21 cellular contexts compared by ENCODE assay signal in genomic region chr14:80714489-80714888, GRCh38.
"Had no signal": no experiment of that assay in that cellular context is flagged by ENCODE, and none has a peak within 500 bp of the region (broad histone marks: within the 10 kb centered on the region; RNA-seq: fewer than 3 reads in every experiment).

No MANE protein-coding gene starts in this region.

- H3K9me3 Mint-ChIP-seq: activated CD4-positive, alpha-beta T cell treated with anti-CD3 and anti-CD28 coated beads, Interleukin-2, amount 10 ng/mL, durations not matched to agents 7 days and 5 days; activated T-cell treated with anti-CD3 and anti-CD28 coated beads, Interleukin-2, amount 50 U/mL, for 4 hours had no signal

- H3K27ac ChIP-seq: coronary artery, heart right ventricle, lower lobe of right lung, transverse colon, WERI-Rb-1 had no signal

- DNase-seq: activated CD4-positive, alpha-beta T cell treated with anti-CD3 and anti-CD28 coated beads, Interleukin-2, amount 10 ng/mL, durations not matched to agents 7 days and 5 days; activated CD4-positive, CD25-positive, alpha-beta regulatory T cell treated with anti-CD3 and anti-CD28 coated beads, Interleukin-2, amount 50 U/mL, for 72 hours; activated CD8-positive, alpha-beta memory T cell treated with anti-CD3 and anti-CD28 coated beads, Interleukin-2, amount 50 U/mL, for 4 hours; activated naive CD4-positive, alpha-beta T cell treated with Interleukin-2 at 50 U/mL for 16 hours; activated T-cell treated with anti-CD3 and anti-CD28 coated beads, Interleukin-2, amount 50 U/mL, for 4 hours; amygdala; cerebellar nuclear complex; heart right ventricle; kidney; mesendoderm; mucosa of descending colon; nucleus accumbens; small intestine; stimulated activated CD4-positive, alpha-beta T cell treated with anti-CD3 and anti-CD28 coated beads, Interleukin-2, amount 100 ng/mL, for 24 hours; transverse colon; WERI-Rb-1 had no signal

- H3K4me3 Mint-ChIP-seq: activated CD4-positive, alpha-beta T cell treated with anti-CD3 and anti-CD28 coated beads, Interleukin-2, amount 10 ng/mL, durations not matched to agents 7 days and 5 days; activated T-cell treated with anti-CD3 and anti-CD28 coated beads, Interleukin-2, amount 50 U/mL, for 4 hours; stimulated activated effector memory CD8-positive, alpha-beta T cell treated with anti-CD3 and anti-CD28 coated beads, Interleukin-12 subunit alpha, Interleukin-12 subunit beta, amount 100 ng/mL, for 72 hours had no signal

- H3K36me3 ChIP-seq: heart right ventricle, lower lobe of right lung, transverse colon, WERI-Rb-1 had no signal

- H3K27me3 Mint-ChIP-seq: activated CD4-positive, alpha-beta T cell treated with anti-CD3 and anti-CD28 coated beads, Interleukin-2, amount 10 ng/mL, durations not matched to agents 7 days and 5 days had no signal

- H3K27ac Mint-ChIP-seq: activated CD4-positive, alpha-beta T cell treated with anti-CD3 and anti-CD28 coated beads, Interleukin-2, amount 10 ng/mL, durations not matched to agents 7 days and 5 days; stimulated activated effector memory CD8-positive, alpha-beta T cell treated with anti-CD3 and anti-CD28 coated beads, Interleukin-12 subunit alpha, Interleukin-12 subunit beta, amount 100 ng/mL, for 72 hours had no signal

- ATAC-seq: activated T-cell treated with anti-CD3 and anti-CD28 coated beads, Interleukin-2, amount 50 U/mL, for 4 hours; heart right ventricle; left lobe of liver; lower lobe of right lung; mucosa of descending colon; sciatic nerve; stimulated activated effector memory CD8-positive, alpha-beta T cell treated with anti-CD3 and anti-CD28 coated beads, Interleukin-12 subunit alpha, Interleukin-12 subunit beta, amount 100 ng/mL, for 72 hours had no signal

- H3K9me3 ChIP-seq: heart right ventricle, lower lobe of right lung, mucosa of descending colon, transverse colon had no signal

- H3K4me1 ChIP-seq: heart right ventricle, lower lobe of right lung, transverse colon had no signal

- H3K4me3 ChIP-seq: coronary artery, heart right ventricle, lower lobe of right lung, mucosa of descending colon, transverse colon had no signal

- H3K27me3 ChIP-seq: heart right ventricle, transverse colon had no signal
